16 cellular contexts compared by ENCODE assay signal in genomic region chr14:59582845-59583509, GRCh38. TPM values are rescaled to one million over a fixed set of nuclear protein-coding genes. Genes with fewer than 3 reads are reported as not detected.
DNase-seq lines count a peak whose midpoint lies in the region; ATAC-seq and TF ChIP-seq lines count a peak whose summit lies in the region.
"Had no signal": no experiment of that assay in that cellular context is flagged by ENCODE, and none has a peak within 500 bp of the region (broad histone marks: within the 10 kb centered on the region; RNA-seq: fewer than 3 reads in every experiment).

No MANE protein-coding gene starts in this region.

- H3K4me1 ChIP-seq in left ventricle myocardium inferior (no peaks in the 10 kb centered on the region), aorta (ENCODE audit: control insufficient read depth in 1 of 2, insufficient read depth in 2 of 2, low read length in 2 of 2) (peaks cover 0 to 2% of the 10 kb centered on the region in 2 donors), esophagus squamous epithelium (peaks cover 0 to 7% (median 0%) of the 10 kb centered on the region in 3 donors)

- H3K9me3 ChIP-seq in left ventricle myocardium inferior (replicated peaks), result no peaks in the 10 kb centered on the region
- H3K9me3 ChIP-seq in aorta (ENCODE audit: control insufficient read depth, low read length), result no peaks in the 10 kb centered on the region
- H3K9me3 ChIP-seq in esophagus squamous epithelium, result no peaks in the 10 kb centered on the region

- H3K36me3 ChIP-seq in left ventricle myocardium inferior (no peaks in the 10 kb centered on the region), aorta (ENCODE audit: control insufficient read depth in 1 of 2, insufficient read depth in 2 of 2, low read length in 1 of 2) (no peaks in the 10 kb centered on the region), esophagus squamous epithelium (no peaks in the 10 kb centered on the region)

- ATAC-seq in Right ventricle myocardium inferior (no peak), aorta (ENCODE audit: low FRiP score) (peak; percentile 41)
- ATAC-seq: activated T-cell treated with anti-CD3 and anti-CD28 coated beads, Interleukin-2, amount 50 U/mL, for 4 hours had no signal

- 83 to 84% methylated on average over 23 of the region's 23 CpGs for WGBS in aorta, 2 donors
- 72 to 82% methylated on average over 21 to 23 of the region's 23 CpGs for WGBS in esophagus squamous epithelium, 2 donors

- no peak for TF ChIP-seq POLR2A in esophagus squamous epithelium (IDR thresholded peaks at IDR 0.05)

- peak; percentile 54 for DNase-seq in Right ventricle myocardium inferior (ENCODE audit: missing footprints)
- DNase-seq in left ventricle myocardium inferior, result no peak
- peak; percentile 100 for DNase-seq in NCI-H82 treated with DMSO at 0.1 percent for 48 hours (lab: John Stamatoyannopoulos, UW; ENCODE audit: unreplicated experiment)
- DNase-seq in epithelial cell of proximal tubule (ENCODE audit: low read depth), result no peak
- DNase-seq in aorta, result peak in 1 of 2 donors; percentile 46
- DNase-seq in esophagus squamous epithelium (lab: John Stamatoyannopoulos, UW), result no peak
- no peak for DNase-seq in NCI-H345 (lab: John Stamatoyannopoulos, UW)
- no peak for DNase-seq in RKO (ENCODE audit: low spot score)
- DNase-seq: activated T-cell treated with anti-CD3 and anti-CD28 coated beads, Interleukin-2, amount 50 U/mL, for 4 hours; amygdala; NCI-H2081 treated with DMSO at 0.1 percent for 48 hours; SHP77 had no signal

- H3K4me3 ChIP-seq in left ventricle myocardium inferior (no peak overlapping the region), epithelial cell of proximal tubule (ENCODE audit: low read depth, low read length) (no peak overlapping the region), aorta (ENCODE audit: low read length in 2 of 2) (no peak overlapping the region), esophagus squamous epithelium (no peak overlapping the region)
- H3K4me3 ChIP-seq: lung had no signal

- TF ChIP-seq CTCF in left ventricle myocardium inferior (IDR thresholded peaks at IDR 0.05; ENCODE audit: borderline replicate concordance), result no peak
- peak; percentile 32 for TF ChIP-seq CTCF in epithelial cell of proximal tubule (conservative IDR thresholded peaks at IDR 0.05; ENCODE audit: low read depth, low read length)
- no peak for TF ChIP-seq CTCF in esophagus squamous epithelium (IDR thresholded peaks at IDR 0.05)

- H3K27me3 ChIP-seq in left ventricle myocardium inferior (ENCODE audit: low read depth) (peaks cover 28% of the 10 kb centered on the region), aorta (ENCODE audit: control insufficient read depth in 1 of 2, insufficient read depth in 2 of 2, low read length in 1 of 2) (no peaks in the 10 kb centered on the region), esophagus squamous epithelium (peaks cover 0 to 8% (median 0%) of the 10 kb centered on the region in 4 donors)

- intact Hi-C loops in Right ventricle myocardium inferior (cut with DNase I) (no loop called here), left ventricle myocardium inferior (cut with micrococcal nuclease) (no loop called here), aorta (cut with DNase I) (no loop called here), esophagus squamous epithelium (cut with DNase I) (no loop called here)

- H3K27ac ChIP-seq in left ventricle myocardium inferior (replicated peaks), result no peak overlapping the region
- no peak overlapping the region for H3K27ac ChIP-seq in aorta (ENCODE audit: low read depth in 1 of 2, low read length in 2 of 2)
- H3K27ac ChIP-seq in esophagus squamous epithelium, result no peak overlapping the region

RNA-seq across cellular contexts. Expression of gene CCDC175, which starts 6.4 kb away (rescaled TPM):
- total RNA-seq in Right ventricle myocardium inferior (not detected), left ventricle myocardium inferior (not detected), epithelial cell of proximal tubule (not detected in 2 replicates), aorta (1 to 10 TPM in 1 of 2 donors, under 1 TPM in 1; 0.71 to 1.1 TPM), esophagus squamous epithelium (not detected)
- not detected for polyA plus RNA-seq in aorta
- total RNA-seq: activated T-cell treated with anti-CD3 and anti-CD28 coated beads, Interleukin-2, amount 50 U/mL, for 4 hours; IMR-90; osteocyte; ureter had no signal
- polyA plus RNA-seq: IMR-90 had no signal

Comparison
In these comparisons a context has a peak if more than half of its experiments do, and no peak if none do; other contexts are left out.
1. DNase-seq: peak in Right ventricle myocardium inferior (single experiment) and NCI-H82 treated with DMSO at 0.1 percent for 48 hours (single experiment); none in left ventricle myocardium inferior (single experiment), epithelial cell of proximal tubule (single experiment), esophagus squamous epithelium (single experiment), NCI-H345 (single experiment) and RKO (single experiment).